ENCODE assay signal across 8 cellular contexts in the genomic region with DNA sequence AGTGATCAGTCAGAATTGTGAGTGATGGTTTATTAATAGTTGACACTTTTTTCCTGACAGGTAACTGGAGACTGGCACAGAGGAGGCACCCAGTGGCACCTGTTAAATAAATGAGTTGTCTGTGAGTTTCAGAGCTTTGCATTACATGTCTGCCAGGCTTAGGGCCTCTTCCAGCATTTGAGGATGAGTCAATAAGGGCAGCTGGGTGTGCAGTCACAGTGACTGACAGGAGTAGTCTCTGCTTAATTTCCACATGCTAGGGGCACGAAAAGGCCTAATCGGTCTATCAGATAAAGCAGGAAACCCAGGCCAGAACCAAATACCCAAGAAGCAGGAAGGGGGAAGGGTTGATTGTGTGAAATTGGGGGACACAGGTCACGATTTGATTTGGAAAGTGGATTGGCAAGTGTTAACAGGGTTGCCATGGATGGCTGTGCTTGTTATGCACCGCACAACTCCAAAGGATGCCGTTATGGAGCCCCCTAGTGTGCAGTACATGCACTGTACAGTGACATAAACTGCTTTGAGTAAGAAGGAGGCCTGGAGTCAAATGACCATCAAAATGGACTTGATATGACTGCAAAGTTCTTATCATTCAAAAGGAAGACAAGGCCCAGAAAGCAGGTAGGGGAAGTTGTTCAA.
A peak's percentile ranks its signal among the peaks of the same experiment; 100 is the strongest.
DNase-seq lines count a peak whose midpoint lies in the region; ATAC-seq and TF ChIP-seq lines count a peak whose summit lies in the region.

No MANE protein-coding gene starts in this region.

- no peaks in the 10 kb centered on the region for H3K9me3 Mint-ChIP-seq in activated CD4-positive, alpha-beta memory T cell treated with anti-CD3 and anti-CD28 coated beads, Interleukin-2, amount 10 ng/mL, durations not matched to agents 7 days and 5 days
- H3K9me3 Mint-ChIP-seq in nephron, result no peaks in the 10 kb centered on the region

- no peak for TF ChIP-seq POLR2A in thyroid gland (IDR thresholded peaks at IDR 0.05)

- no peaks in the 10 kb centered on the region for H3K27me3 ChIP-seq in thyroid gland

- no peaks in the 10 kb centered on the region for H3K9me3 ChIP-seq in thyroid gland

- H3K4me1 Mint-ChIP-seq in activated CD4-positive, alpha-beta memory T cell treated with anti-CD3 and anti-CD28 coated beads, Interleukin-2, amount 10 ng/mL, durations not matched to agents 7 days and 5 days, result peaks cover 14% of the 10 kb centered on the region
- peaks cover 4% of the 10 kb centered on the region for H3K4me1 Mint-ChIP-seq in nephron

- POLR2A ChIA-PET in activated CD4-positive, alpha-beta memory T cell treated with anti-CD3 and anti-CD28 coated beads, Interleukin-2, amount 10 ng/mL, durations not matched to agents 7 days and 5 days (lab: Charles Lee), result no interaction called here

- CTCF ChIA-PET in activated CD4-positive, alpha-beta memory T cell treated with anti-CD3 and anti-CD28 coated beads, Interleukin-2, amount 10 ng/mL, durations not matched to agents 7 days and 5 days (lab: Charles Lee), result interaction anchor here (0.5 to 2.9 kb wide), 8 partner anchors 73 to 163 kb away, joined by 3 to 18 read pairs (median 5); no protein-coding TSS in a partner anchor

- no peak overlapping the region for H3K27ac ChIP-seq in 22Rv1
- H3K27ac ChIP-seq in epithelial cell of prostate, result peak overlapping the region; percentile 17
- no peak overlapping the region for H3K27ac ChIP-seq in thyroid gland

- intact Hi-C loops in thyroid gland (cut with DNase I), result loop anchor here (5.0 kb wide), 1 partner anchor 158 kb away; no protein-coding TSS in a partner anchor

- H3K36me3 ChIP-seq in thyroid gland, result no peaks in the 10 kb centered on the region

- DNase-seq in GM13977 (ENCODE audit: low spot score), result peak; percentile 21
- DNase-seq in NCI-H526 treated with DMSO at 0.1 percent for 48 hours (lab: John Stamatoyannopoulos, UW), result peak; percentile 58
- peak; percentile 69 for DNase-seq in activated CD4-positive, alpha-beta memory T cell treated with anti-CD3 and anti-CD28 coated beads, Interleukin-2, amount 10 ng/mL, durations not matched to agents 7 days and 5 days
- peak; percentile 27 for DNase-seq in epithelial cell of prostate (ENCODE audit: low read depth, low spot score)
- peak; percentile 72 to 77 for DNase-seq in thyroid gland

- H3K36me3 Mint-ChIP-seq in activated CD4-positive, alpha-beta memory T cell treated with anti-CD3 and anti-CD28 coated beads, Interleukin-2, amount 10 ng/mL, durations not matched to agents 7 days and 5 days (ENCODE audit: low read depth), result no peaks in the 10 kb centered on the region
- H3K36me3 Mint-ChIP-seq in nephron (ENCODE audit: low read depth), result no peaks in the 10 kb centered on the region

- H3K4me3 Mint-ChIP-seq in activated CD4-positive, alpha-beta memory T cell treated with anti-CD3 and anti-CD28 coated beads, Interleukin-2, amount 10 ng/mL, durations not matched to agents 7 days and 5 days, result no peak overlapping the region
- no peak overlapping the region for H3K4me3 Mint-ChIP-seq in nephron

- no peak overlapping the region for H3K4me3 ChIP-seq in thyroid gland (replicated peaks in 1 of 3)

- H3K4me1 ChIP-seq in thyroid gland, result peaks cover 13 to 21% of the 10 kb centered on the region in 2 donors

- peak; percentile 69 for ATAC-seq in HG03025 (IDR thresholded peaks at IDR 0.05; ENCODE audit: low FRiP score, unreplicated experiment)

- in situ Hi-C loops in GM13977 (cut with MboI; ENCODE audit: low pct_unique_long_range_greater_than_20kb, low sequenced_read_pairs, unreplicated experiment), result no loop called here

- TF ChIP-seq CTCF in 22Rv1 (IDR thresholded peaks at IDR 0.05), result peak; percentile 85
- TF ChIP-seq CTCF in GM13977 (IDR thresholded peaks at IDR 0.05; ENCODE audit: extremely low read depth, insufficient read depth, missing control alignments), result peak; percentile 68
- peak; percentile 72 to 80 (median 72) for TF ChIP-seq CTCF in nephron (IDR thresholded peaks at IDR 0.05; ENCODE audit: unreplicated experiment in 3 of 3)
- peak; percentile 54 to 91 (median 82) for TF ChIP-seq CTCF in thyroid gland (IDR thresholded peaks at IDR 0.05)

- 28 to 34% methylated on average over 5 of the region's 5 CpGs for WGBS in thyroid gland, 2 donors

- H3K27me3 Mint-ChIP-seq in activated CD4-positive, alpha-beta memory T cell treated with anti-CD3 and anti-CD28 coated beads, Interleukin-2, amount 10 ng/mL, durations not matched to agents 7 days and 5 days, result peaks cover 5% of the 10 kb centered on the region
- peaks cover 11% of the 10 kb centered on the region for H3K27me3 Mint-ChIP-seq in nephron (ENCODE audit: low read depth)

- H3K27ac Mint-ChIP-seq in activated CD4-positive, alpha-beta memory T cell treated with anti-CD3 and anti-CD28 coated beads, Interleukin-2, amount 10 ng/mL, durations not matched to agents 7 days and 5 days, result no peak overlapping the region
- peak overlapping the region in 1 of 3 experiments; percentile 3 for H3K27ac Mint-ChIP-seq in nephron

Comparison
In these comparisons a context has a peak if more than half of its experiments do, and no peak if none do; other contexts are left out.
1. DNase-seq: peak in every context shown above with its lines; median percentile 74 in thyroid gland; 69 in activated CD4-positive, alpha-beta memory T cell treated with anti-CD3 and anti-CD28 coated beads, Interleukin-2, amount 10 ng/mL, durations not matched to agents 7 days and 5 days; 58 in NCI-H526 treated with DMSO at 0.1 percent for 48 hours; 27 in epithelial cell of prostate; 21 in GM13977.